Comparison of ENCODE assay signal across 10 cellular contexts in genomic region chr15:89383635-89384604, GRCh38. TPM values are rescaled to one million over a fixed set of nuclear protein-coding genes. Genes with fewer than 3 reads are reported as not detected.
A peak's percentile ranks its signal among the peaks of the same experiment; 100 is the strongest.
DNase-seq lines count a peak whose midpoint lies in the region; TF ChIP-seq lines count a peak whose summit lies in the region.
"Had no signal": no experiment of that assay in that cellular context is flagged by ENCODE, and none has a peak within 500 bp of the region (broad histone marks: within the 10 kb centered on the region; RNA-seq: fewer than 3 reads in every experiment).

No MANE protein-coding gene starts in this region.

- H3K9me3 Mint-ChIP-seq in type B pancreatic cell = no peaks in the 10 kb centered on the region
- H3K9me3 Mint-ChIP-seq in activated T-cell treated with anti-CD3 and anti-CD28 coated beads, Interleukin-2, amount 50 U/mL, for 24 hours = no peaks in the 10 kb centered on the region
- H3K9me3 Mint-ChIP-seq: activated CD4-positive, alpha-beta T cell treated with anti-CD3 and anti-CD28 coated beads, Interleukin-2, amount 10 ng/mL, durations not matched to agents 7 days and 5 days had no signal

- intact Hi-C loops in vagina (cut with DNase I) = no loop called here

- H3K9me3 ChIP-seq in vagina = no peaks in the 10 kb centered on the region

- H3K27me3 Mint-ChIP-seq in type B pancreatic cell = peaks cover 71% of the 10 kb centered on the region
- peaks cover 45% of the 10 kb centered on the region for H3K27me3 Mint-ChIP-seq in activated T-cell treated with anti-CD3 and anti-CD28 coated beads, Interleukin-2, amount 50 U/mL, for 24 hours

- H3K4me3 Mint-ChIP-seq in type B pancreatic cell = peak overlapping the region; percentile 25
- no peak overlapping the region for H3K4me3 Mint-ChIP-seq in activated T-cell treated with anti-CD3 and anti-CD28 coated beads, Interleukin-2, amount 50 U/mL, for 24 hours
- H3K4me3 Mint-ChIP-seq: activated CD4-positive, alpha-beta T cell treated with anti-CD3 and anti-CD28 coated beads, Interleukin-2, amount 10 ng/mL, durations not matched to agents 7 days and 5 days had no signal

- H3K27me3 ChIP-seq in vagina = no peaks in the 10 kb centered on the region

- H3K27ac Mint-ChIP-seq in type B pancreatic cell = no peak overlapping the region
- H3K27ac Mint-ChIP-seq in activated T-cell treated with anti-CD3 and anti-CD28 coated beads, Interleukin-2, amount 50 U/mL, for 24 hours = no peak overlapping the region
- H3K27ac Mint-ChIP-seq: activated CD4-positive, alpha-beta T cell treated with anti-CD3 and anti-CD28 coated beads, Interleukin-2, amount 10 ng/mL, durations not matched to agents 7 days and 5 days had no signal

- no peak overlapping the region for H3K27ac ChIP-seq in vagina
- H3K27ac ChIP-seq: 22Rv1 had no signal

- peaks cover 7% of the 10 kb centered on the region for H3K4me1 ChIP-seq in vagina

- TF ChIP-seq POLR2A in vagina (IDR thresholded peaks at IDR 0.05) = no peak

- peaks cover 15% of the 10 kb centered on the region for H3K4me1 Mint-ChIP-seq in type B pancreatic cell (ENCODE audit: unreplicated experiment)
- no peaks in the 10 kb centered on the region for H3K4me1 Mint-ChIP-seq in activated T-cell treated with anti-CD3 and anti-CD28 coated beads, Interleukin-2, amount 50 U/mL, for 24 hours (ENCODE audit: low read depth)
- H3K4me1 Mint-ChIP-seq: activated CD4-positive, alpha-beta T cell treated with anti-CD3 and anti-CD28 coated beads, Interleukin-2, amount 10 ng/mL, durations not matched to agents 7 days and 5 days had no signal

- TF ChIP-seq CTCF in type B pancreatic cell (conservative IDR thresholded peaks at IDR 0.05) (no peak), vagina (IDR thresholded peaks at IDR 0.05) (no peak)

- no peaks in the 10 kb centered on the region for H3K36me3 ChIP-seq in vagina

- H3K4me3 ChIP-seq in vagina = no peak overlapping the region

- H3K36me3 Mint-ChIP-seq in type B pancreatic cell = no peaks in the 10 kb centered on the region
- H3K36me3 Mint-ChIP-seq in activated T-cell treated with anti-CD3 and anti-CD28 coated beads, Interleukin-2, amount 50 U/mL, for 24 hours (ENCODE audit: low read depth) = no peaks in the 10 kb centered on the region

- peak; percentile 91 for DNase-seq in DMS 273 (lab: John Stamatoyannopoulos, UW; ENCODE audit: unreplicated experiment)
- DNase-seq in DMS 273 treated with DMSO at 0.1 percent for 48 hours (lab: John Stamatoyannopoulos, UW) = no peak
- DNase-seq in OCI-M1 (lab: John Stamatoyannopoulos, UW) = peak; percentile 16
- peak; percentile 39 for DNase-seq in fibroblast of the conjunctiva (ENCODE audit: low read depth)
- DNase-seq in type B pancreatic cell (ENCODE audit: extremely low spot score, unreplicated experiment) = peak; percentile 87
- no peak for DNase-seq in vagina (ENCODE audit: extremely low spot score in 2 of 2)
- no peak for DNase-seq in activated T-cell treated with anti-CD3 and anti-CD28 coated beads for 4 hours
- DNase-seq in activated T-cell treated with anti-CD3 and anti-CD28 coated beads, Interleukin-2, amount 50 U/mL, for 24 hours = no peak
- DNase-seq: activated CD4-positive, alpha-beta T cell treated with anti-CD3 and anti-CD28 coated beads, Interleukin-2, amount 10 ng/mL, durations not matched to agents 7 days and 5 days had no signal

RNA-seq across cellular contexts. Expression of gene POLG, which starts 49.3 kb away (rescaled TPM):
- total RNA-seq in type B pancreatic cell (ENCODE audit: low replicate concordance) = 55.0 and 59.0 TPM in 2 replicates
- 50.3 TPM for total RNA-seq in vagina

Comparison
In these comparisons a context has a peak if more than half of its experiments do, and no peak if none do; other contexts are left out.
1. DNase-seq: peak in DMS 273 (single experiment), OCI-M1 (single experiment), fibroblast of the conjunctiva (single experiment) and type B pancreatic cell (single experiment); none in DMS 273 treated with DMSO at 0.1 percent for 48 hours (single experiment), vagina (0 of 2), activated T-cell treated with anti-CD3 and anti-CD28 coated beads for 4 hours (single experiment) and activated T-cell treated with anti-CD3 and anti-CD28 coated beads, Interleukin-2, amount 50 U/mL, for 24 hours (single experiment).